10 cellular contexts compared by ENCODE assay signal in the genomic region with DNA sequence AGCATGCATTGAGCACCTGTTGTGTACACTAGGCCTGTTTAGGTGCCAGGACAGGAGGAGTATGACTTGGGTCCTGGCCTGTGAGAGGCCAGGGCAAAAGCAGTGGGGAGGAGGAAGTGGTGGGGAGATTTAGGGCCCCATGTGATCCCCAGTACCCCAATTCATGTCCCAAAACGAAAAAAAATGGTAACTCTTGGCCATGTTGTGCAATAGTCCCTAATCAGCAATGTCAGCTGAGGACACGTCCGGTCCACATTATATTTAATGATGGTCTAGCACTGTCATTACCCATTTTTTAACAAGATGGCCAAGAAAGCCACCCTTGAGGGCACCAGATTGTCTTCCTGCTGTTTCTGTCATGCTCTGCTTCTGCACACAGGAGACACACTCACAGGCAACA.
"Had no signal": no experiment of that assay in that cellular context is flagged by ENCODE, and none has a peak within 500 bp of the region (broad histone marks: within the 10 kb centered on the region; RNA-seq: fewer than 3 reads in every experiment).

No MANE protein-coding gene starts in this region.

- H3K4me3 Mint-ChIP-seq: neural progenitor cell; T-helper 1 cell treated with Interleukin-12 subunit alpha and Interleukin-12 subunit beta and Interleukin-4 antibody, amounts not matched to agents 30 μg/mL and 1 μg/mL, for 36 hours had no signal

- DNase-seq: activated CD4-positive, alpha-beta T cell treated with anti-CD3 and anti-CD28 coated beads for 1 hour; activated CD4-positive, alpha-beta T cell treated with anti-CD3 and anti-CD28 coated beads, Interleukin-2, amount 50 U/mL, for 48 hours; brain microvascular endothelial cell; erythroblast; foreskin melanocyte; hypothalamus; psoas muscle; upper lobe of left lung had no signal

- H3K9me3 Mint-ChIP-seq: T-helper 1 cell treated with Interleukin-12 subunit alpha and Interleukin-12 subunit beta and Interleukin-4 antibody, amounts not matched to agents 30 μg/mL and 1 μg/mL, for 36 hours had no signal

- H3K36me3 Mint-ChIP-seq: neural progenitor cell had no signal

- H3K27ac Mint-ChIP-seq: neural progenitor cell; T-helper 1 cell treated with Interleukin-12 subunit alpha and Interleukin-12 subunit beta and Interleukin-4 antibody, amounts not matched to agents 30 μg/mL and 1 μg/mL, for 36 hours had no signal
